In genomic region chr13:113493315-113493951, GRCh38 we compare ENCODE assay signal across 8 cellular contexts. TPM values are rescaled to one million over a fixed set of nuclear protein-coding genes. Genes with fewer than 3 reads are reported as not detected.
DNase-seq lines count a peak whose midpoint lies in the region; ATAC-seq and TF ChIP-seq lines count a peak whose summit lies in the region.

No MANE protein-coding gene starts in this region.

- H3K79me1 ChIP-seq in neuronal stem cell (ENCODE audit: low read depth, low read length) = peaks cover 9% of the 10 kb centered on the region

- H3K36me3 Mint-ChIP-seq in activated T-helper 17 cell treated with anti-CD3 and anti-CD28 coated beads, Interleukin-2, amount 50 U/mL, for 72 hours (ENCODE audit: low read depth) = peaks cover 54% of the 10 kb centered on the region

- H3K18ac ChIP-seq in neuronal stem cell (ENCODE audit: low read length) = no peak overlapping the region

- H4K8ac ChIP-seq in neuronal stem cell (ENCODE audit: low read depth, low read length) = no peak overlapping the region

- H4K91ac ChIP-seq in neuronal stem cell (ENCODE audit: low read depth, low read length, poor library complexity) = no peak overlapping the region

- H2BK120ac ChIP-seq in neuronal stem cell (ENCODE audit: low read depth, low read length) = no peak overlapping the region

- ATAC-seq in GM18502 (IDR thresholded peaks at IDR 0.05; ENCODE audit: poor library complexity, unreplicated experiment) (peak; percentile 26), HG02588 (IDR thresholded peaks at IDR 0.05; ENCODE audit: unreplicated experiment) (no peak)
- peak; percentile 64 for ATAC-seq in activated T-helper 17 cell treated with anti-CD3 and anti-CD28 coated beads, Interleukin-2, amount 50 U/mL, for 72 hours (replicated peaks)

- H3K4me1 Mint-ChIP-seq in activated T-helper 17 cell treated with anti-CD3 and anti-CD28 coated beads, Interleukin-2, amount 50 U/mL, for 72 hours = peaks cover 38% of the 10 kb centered on the region

- DNase-seq in AG08395 (ENCODE audit: low spot score) (peak; percentile 72), MG63 (peak; percentile 25), tibial artery (no peak), neuronal stem cell (ENCODE audit: low spot score) (no peak)

- H3K9ac ChIP-seq in iPS-20b (ENCODE audit: low read depth, low read length) = no peak overlapping the region; the same call in 1 of the 2 replicates
- H3K9ac ChIP-seq in neuronal stem cell (ENCODE audit: low read depth, low read length, poor library complexity) = no peak overlapping the region

- H2BK12ac ChIP-seq in neuronal stem cell (ENCODE audit: low read length) = no peak overlapping the region

- H3K27ac Mint-ChIP-seq in activated T-helper 17 cell treated with anti-CD3 and anti-CD28 coated beads, Interleukin-2, amount 50 U/mL, for 72 hours = peak overlapping the region; percentile 80

- no peak overlapping the region for H2AK5ac ChIP-seq in neuronal stem cell (ENCODE audit: low read depth, low read length)

- H3K4me3 ChIP-seq in MG63 (peak overlapping the region; percentile 88), iPS-20b (ENCODE audit: low read length) (peak overlapping the region; percentile 27), tibial artery (peak overlapping the region; percentile 6 to 89), neuronal stem cell (ENCODE audit: low read length in 2 of 2) (no peak overlapping the region)

- no peak overlapping the region for H2BK5ac ChIP-seq in neuronal stem cell (ENCODE audit: low read length)

- no CpG with 5 or more reads among the region's 5 CpGs for WGBS in neuronal stem cell (ENCODE audit: extremely low coverage in 2 of 2, insufficient read length in 2 of 2, insufficient replicate concordance in 1 of 2), 2 donors

- H3K4me1 ChIP-seq in iPS-20b (ENCODE audit: insufficient read depth, low read length) (peaks cover 20% of the 10 kb centered on the region), tibial artery (peaks cover 0 to 78% (median 61%) of the 10 kb centered on the region in 4 donors), neuronal stem cell (ENCODE audit: control insufficient read depth in 2 of 2, insufficient read depth in 1 of 2, low read depth in 1 of 2, low read length in 2 of 2) (peaks cover 15 to 18% of the 10 kb centered on the region in 2 donors)

- TF ChIP-seq CTCF in tibial artery (IDR thresholded peaks at IDR 0.05) = no peak

- H3K36me3 ChIP-seq in MG63 = peaks cover 50% of the 10 kb centered on the region
- peaks cover 21% of the 10 kb centered on the region for H3K36me3 ChIP-seq in iPS-20b (ENCODE audit: insufficient read depth, low read depth, low read length)
- peaks cover 25 to 28% (median 26%) of the 10 kb centered on the region in 3 donors for H3K36me3 ChIP-seq in tibial artery
- peaks cover 13 to 57% of the 10 kb centered on the region in 2 donors for H3K36me3 ChIP-seq in neuronal stem cell (replicated peaks in 1 of 2; ENCODE audit: control insufficient read depth in 2 of 2, insufficient read depth in 2 of 2, low read length in 2 of 2)

- no peaks in the 10 kb centered on the region for H3K27me3 Mint-ChIP-seq in activated T-helper 17 cell treated with anti-CD3 and anti-CD28 coated beads, Interleukin-2, amount 50 U/mL, for 72 hours

- H3K27ac ChIP-seq in iPS-20b (ENCODE audit: low read length) (no peak overlapping the region), tibial artery (peak overlapping the region; percentile 92 to 94), neuronal stem cell (replicated peaks; ENCODE audit: low read length) (no peak overlapping the region)

- peak overlapping the region; percentile 74 for H3K4me3 Mint-ChIP-seq in activated T-helper 17 cell treated with anti-CD3 and anti-CD28 coated beads, Interleukin-2, amount 50 U/mL, for 72 hours

- H3K27me3 ChIP-seq in MG63 (no peaks in the 10 kb centered on the region), iPS-20b (ENCODE audit: insufficient read depth, low read length) (no peaks in the 10 kb centered on the region), tibial artery (no peaks in the 10 kb centered on the region), neuronal stem cell (ENCODE audit: control insufficient read depth in 3 of 3, insufficient read depth in 3 of 3, low read depth in 1 of 3, low read length in 3 of 3) (no peaks in the 10 kb centered on the region)

- H3K9me3 ChIP-seq in MG63 = no peaks in the 10 kb centered on the region
- no peaks in the 10 kb centered on the region for H3K9me3 ChIP-seq in iPS-20b (ENCODE audit: insufficient read depth, low read depth, low read length)
- no peaks in the 10 kb centered on the region for H3K9me3 ChIP-seq in tibial artery
- H3K9me3 ChIP-seq in neuronal stem cell (replicated peaks in 1 of 2; ENCODE audit: control insufficient read depth in 2 of 2, insufficient read depth in 1 of 2, low read depth in 1 of 2, low read length in 2 of 2) = no peaks in the 10 kb centered on the region

- no peak overlapping the region for H2AFZ ChIP-seq in neuronal stem cell (ENCODE audit: low read length)

- no peak overlapping the region for H2BK15ac ChIP-seq in neuronal stem cell (ENCODE audit: low read length)

- no peak overlapping the region for H3K4me2 ChIP-seq in neuronal stem cell (ENCODE audit: insufficient read depth, low read length, poor library complexity, severe bottlenecking)

- intact Hi-C loops in tibial artery (cut with DNase I; ENCODE audit: low total_unique reads) = loop anchor here (10.0 kb wide), 1 partner anchor 199 kb away; the partner anchor contains the start of gene LAMP1

- no peak overlapping the region for H3K14ac ChIP-seq in neuronal stem cell (ENCODE audit: low read length)

- H3K9me3 Mint-ChIP-seq in activated T-helper 17 cell treated with anti-CD3 and anti-CD28 coated beads, Interleukin-2, amount 50 U/mL, for 72 hours = no peaks in the 10 kb centered on the region

- H3K4ac ChIP-seq in neuronal stem cell (ENCODE audit: low read length) = no peak overlapping the region

- H3K23ac ChIP-seq in neuronal stem cell (ENCODE audit: low read depth, low read length, poor library complexity) = no peak overlapping the region

RNA-seq across cellular contexts. Expression of gene DCUN1D2, which starts 2.9 kb away (rescaled TPM):
- 6.0 and 6.8 TPM in 2 replicates for total RNA-seq in MG63 (2014; rRNA removed; shearing (Covaris generic); ENCODE audit: low replicate concordance)
- 10 to 100 TPM; 18.5 to 24.4 TPM for total RNA-seq in activated T-helper 17 cell treated with anti-CD3 and anti-CD28 coated beads, Interleukin-2, amount 50 U/mL, for 72 hours
- polyA plus RNA-seq in neuronal stem cell (2013, experiment 1 of 2) = 21.3 TPM
- polyA plus RNA-seq in neuronal stem cell (2013, experiment 2 of 2) = 22.2 TPM

RNA-seq across cellular contexts. Expression of gene ADPRHL1, which starts 40.1 kb away (rescaled TPM):
- total RNA-seq in MG63 (2014; rRNA removed; shearing (Covaris generic); ENCODE audit: low replicate concordance) = 0.96 and 2.8 TPM in 2 replicates
- under 1 TPM; 0.40 to 0.69 TPM for total RNA-seq in activated T-helper 17 cell treated with anti-CD3 and anti-CD28 coated beads, Interleukin-2, amount 50 U/mL, for 72 hours
- 0.47 TPM for polyA plus RNA-seq in neuronal stem cell (2013, experiment 1 of 2)
- polyA plus RNA-seq in neuronal stem cell (2013, experiment 2 of 2) = 0.40 TPM

Comparison
In these comparisons a context has a peak if more than half of its experiments do, and no peak if none do; other contexts are left out.
1. DNase-seq: peak in AG08395 (single experiment) and MG63 (single experiment); none in tibial artery (0 of 2) and neuronal stem cell (single experiment).
2. H3K4me3 ChIP-seq: peak in MG63 (single experiment), iPS-20b (single experiment) and tibial artery (2 of 2); none in neuronal stem cell (0 of 2).
3. H3K27ac ChIP-seq: peak in tibial artery (2 of 2); none in iPS-20b (single experiment) and neuronal stem cell (single experiment).